In genomic region chr12:49066120-49066519, GRCh38 we compare ENCODE assay signal across 1 cellular context.
TF ChIP-seq lines count a peak whose summit lies in the region.

No MANE protein-coding gene starts in this region.

TF ChIP-seq in H1, 55 proteins besides CTCF, POLR2A, EP300 and RAD21:
- TF ChIP-seq GABPA (IDR thresholded peaks at IDR 0.05; ENCODE audit: borderline replicate concordance, insufficient read depth, low read length), result no peak
- 0 out of 2 replicates have a peak, but pooled peaks have one; percentile 38 for TF ChIP-seq TEAD4 (IDR thresholded peaks at IDR 0.05; ENCODE audit: low read depth, low read length)
